Comparison of ENCODE assay signal across 11 cellular contexts in the genomic region with DNA sequence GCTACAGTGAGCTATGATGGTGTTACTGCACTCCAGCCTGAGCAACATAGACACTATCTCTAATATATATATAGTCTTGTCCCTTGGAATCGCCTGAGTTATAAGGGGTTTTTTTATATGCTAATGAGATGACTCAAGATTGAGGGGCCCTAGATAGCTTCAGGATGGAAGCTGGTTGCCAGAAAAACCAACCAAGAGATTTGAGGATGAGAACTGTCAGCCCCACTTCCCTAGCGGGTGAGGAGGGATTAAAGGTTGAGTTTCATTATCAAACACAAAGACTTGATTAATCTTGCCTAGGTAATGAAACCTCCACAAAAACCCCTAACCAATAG. TPM values are rescaled to one million over a fixed set of nuclear protein-coding genes. Genes with fewer than 3 reads are reported as not detected.
A peak's percentile ranks its signal among the peaks of the same experiment; 100 is the strongest.
DNase-seq lines count a peak whose midpoint lies in the region; ATAC-seq lines count a peak whose summit lies in the region.
"Had no signal": no experiment of that assay in that cellular context is flagged by ENCODE, and none has a peak within 500 bp of the region (broad histone marks: within the 10 kb centered on the region; RNA-seq: fewer than 3 reads in every experiment).

No MANE protein-coding gene starts in this region.

- ATAC-seq in HG03159 (IDR thresholded peaks at IDR 0.05; ENCODE audit: unreplicated experiment) (peak; percentile 27), GM18858 (IDR thresholded peaks at IDR 0.05; ENCODE audit: unreplicated experiment) (no peak)
- peak; percentile 61 for ATAC-seq in activated T-helper 17 cell treated with anti-CD3 and anti-CD28 coated beads, Interleukin-2, amount 50 U/mL, for 72 hours (replicated peaks)
- ATAC-seq in stimulated activated naive CD8-positive, alpha-beta T cell treated with anti-CD3 and anti-CD28 coated beads, Interleukin-15, Interleukin-2, amounts not matched to agents 100 U/mL and 50 U/mL, for 24 hours, result peak; percentile 77

- CTCF ChIA-PET in activated naive CD4-positive, alpha-beta T cell treated with anti-CD3 and anti-CD28 coated beads, Interleukin-2, amount 10 ng/mL, durations not matched to agents 7 days and 5 days (lab: Charles Lee), result interaction anchor here (0.7 to 3.0 kb wide), 7 partner anchors 10 to 52 kb away, joined by 3 to 15 read pairs (median 4); partner anchors contain the start of gene HNRNPLL

- peak overlapping the region; percentile 92 for H3K27ac Mint-ChIP-seq in activated naive CD4-positive, alpha-beta T cell treated with anti-CD3 and anti-CD28 coated beads, Interleukin-2, amount 10 ng/mL, durations not matched to agents 7 days and 5 days
- peak overlapping the region; percentile 92 for H3K27ac Mint-ChIP-seq in activated T-helper 17 cell treated with anti-CD3 and anti-CD28 coated beads, Interleukin-2, amount 50 U/mL, for 72 hours

- peaks cover 13% of the 10 kb centered on the region for H3K36me3 Mint-ChIP-seq in activated naive CD4-positive, alpha-beta T cell treated with anti-CD3 and anti-CD28 coated beads, Interleukin-2, amount 10 ng/mL, durations not matched to agents 7 days and 5 days
- H3K36me3 Mint-ChIP-seq in activated T-helper 17 cell treated with anti-CD3 and anti-CD28 coated beads, Interleukin-2, amount 50 U/mL, for 72 hours (ENCODE audit: low read depth), result no peaks in the 10 kb centered on the region

- H3K27me3 Mint-ChIP-seq in activated naive CD4-positive, alpha-beta T cell treated with anti-CD3 and anti-CD28 coated beads, Interleukin-2, amount 10 ng/mL, durations not matched to agents 7 days and 5 days, result no peaks in the 10 kb centered on the region
- H3K27me3 Mint-ChIP-seq in activated T-helper 17 cell treated with anti-CD3 and anti-CD28 coated beads, Interleukin-2, amount 50 U/mL, for 72 hours, result no peaks in the 10 kb centered on the region

- H3K9me3 Mint-ChIP-seq in activated naive CD4-positive, alpha-beta T cell treated with anti-CD3 and anti-CD28 coated beads, Interleukin-2, amount 10 ng/mL, durations not matched to agents 7 days and 5 days, result peaks cover 14% of the 10 kb centered on the region
- peaks cover 3% of the 10 kb centered on the region for H3K9me3 Mint-ChIP-seq in activated T-helper 17 cell treated with anti-CD3 and anti-CD28 coated beads, Interleukin-2, amount 50 U/mL, for 72 hours

- peaks cover 68% of the 10 kb centered on the region for H3K4me1 Mint-ChIP-seq in activated naive CD4-positive, alpha-beta T cell treated with anti-CD3 and anti-CD28 coated beads, Interleukin-2, amount 10 ng/mL, durations not matched to agents 7 days and 5 days
- H3K4me1 Mint-ChIP-seq in activated T-helper 17 cell treated with anti-CD3 and anti-CD28 coated beads, Interleukin-2, amount 50 U/mL, for 72 hours, result peaks cover 36% of the 10 kb centered on the region

- no peak for DNase-seq in activated naive CD4-positive, alpha-beta T cell treated with anti-CD3 and anti-CD28 coated beads, Interleukin-2, amount 10 ng/mL, durations not matched to agents 7 days and 5 days
- no peak for DNase-seq in activated naive CD4-positive, alpha-beta T cell treated with anti-CD3 and anti-CD28 coated beads, Interleukin-2, amount 50 U/mL, for 16 hours
- no peak for DNase-seq in stimulated activated naive CD8-positive, alpha-beta T cell treated with anti-CD3 and anti-CD28 coated beads, Interleukin-15, Interleukin-2, amounts not matched to agents 100 U/mL and 50 U/mL, for 24 hours
- no peak for DNase-seq in NCI-H1105 treated with DMSO at 0.1 percent for 48 hours (lab: John Stamatoyannopoulos, UW)
- no peak for DNase-seq in central memory CD4-positive, alpha-beta T cell
- DNase-seq: NCI-H1092 treated with DMSO at 0.1 percent for 48 hours, NCI-H510A, PC-9 had no signal

- H3K4me3 Mint-ChIP-seq in activated naive CD4-positive, alpha-beta T cell treated with anti-CD3 and anti-CD28 coated beads, Interleukin-2, amount 10 ng/mL, durations not matched to agents 7 days and 5 days, result peak overlapping the region; percentile 41
- H3K4me3 Mint-ChIP-seq in activated T-helper 17 cell treated with anti-CD3 and anti-CD28 coated beads, Interleukin-2, amount 50 U/mL, for 72 hours, result peak overlapping the region; percentile 73

RNA-seq across cellular contexts. Expression of gene GALM, which starts 12.6 kb away (rescaled TPM):
- total RNA-seq in activated T-helper 17 cell treated with anti-CD3 and anti-CD28 coated beads, Interleukin-2, amount 50 U/mL, for 72 hours, result 100 to 1,000 TPM in 1 of 2 donors, 10 to 100 TPM in 1; 85.2 to 123 TPM

RNA-seq across cellular contexts. Expression of gene HNRNPLL, which starts 50.6 kb away (rescaled TPM):
- total RNA-seq in activated T-helper 17 cell treated with anti-CD3 and anti-CD28 coated beads, Interleukin-2, amount 50 U/mL, for 72 hours, result 100 to 1,000 TPM in 1 of 2 donors, 10 to 100 TPM in 1; 84.9 to 122 TPM
